8 cellular contexts compared by ENCODE assay signal in genomic region chr5:170434953-170435605, GRCh38. TPM values are rescaled to one million over a fixed set of nuclear protein-coding genes. Genes with fewer than 3 reads are reported as not detected.
DNase-seq lines count a peak whose midpoint lies in the region; ATAC-seq and TF ChIP-seq lines count a peak whose summit lies in the region.

No MANE protein-coding gene starts in this region.

- peaks cover 5% of the 10 kb centered on the region for H3K4me1 Mint-ChIP-seq in Calu3 (ENCODE audit: low read depth, unreplicated experiment)

- CTCF ChIA-PET in Calu3 (lab: Charles Lee), result interaction anchor here (0.7 to 2.8 kb wide), 7 partner anchors 96 to 197 kb away, joined by 3 to 21 read pairs (median 5); no protein-coding TSS in a partner anchor
- CTCF ChIA-PET in mammary epithelial cell (lab: Charles Lee; ENCODE audit: low non-redundant PET), result interaction anchor here (0.6 kb wide), 1 partner anchor 191 kb away, joined by 3 read pairs; no protein-coding TSS in a partner anchor

- H3K27me3 ChIP-seq in Karpas-422 (ENCODE audit: low read length) (no peaks in the 10 kb centered on the region), mammary epithelial cell (ENCODE audit: insufficient read depth, low read length) (peaks cover 6% of the 10 kb centered on the region)

- 35% methylated on average over 12 of the region's 16 CpGs for WGBS in mammary epithelial cell (ENCODE audit: low coverage, missing lambda C conversion rate)

- peak; percentile 99 for TF ChIP-seq CTCF in Calu3 (IDR thresholded peaks at IDR 0.05; ENCODE audit: unreplicated experiment)
- peak; percentile 91 to 99 for TF ChIP-seq CTCF in mammary epithelial cell (conservative IDR thresholded peaks at IDR 0.05 in 1 of 2, IDR thresholded peaks at IDR 0.05 in 1 of 2; ENCODE audit: extremely low read depth in 1 of 2, insufficient read depth in 1 of 2, low read depth in 1 of 2, low read length in 2 of 2)

- H3K9ac ChIP-seq in Karpas-422 (ENCODE audit: low read length) (peak overlapping the region; percentile 59), mammary epithelial cell (ENCODE audit: insufficient read depth, low read length) (no peak overlapping the region)

- no peaks in the 10 kb centered on the region for H3K9me3 ChIP-seq in Karpas-422 (ENCODE audit: low read length)
- H3K9me3 ChIP-seq in mammary epithelial cell (replicated peaks; ENCODE audit: insufficient read depth, low read length), result no peaks in the 10 kb centered on the region

- in situ Hi-C loops in mammary epithelial cell (cut with MboI; ENCODE audit: low sequenced_read_pairs in 2 of 2), result no loop called here

- peaks cover 55% of the 10 kb centered on the region for H3K4me1 ChIP-seq in Karpas-422 (ENCODE audit: low read length)
- H3K4me1 ChIP-seq in mammary epithelial cell (ENCODE audit: insufficient read depth, low read length), result no peaks in the 10 kb centered on the region

- H3K4me3 Mint-ChIP-seq in Calu3 (ENCODE audit: low read depth, unreplicated experiment), result no peak overlapping the region

- peak; percentile 85 for ATAC-seq in GM21367 (IDR thresholded peaks at IDR 0.05; ENCODE audit: unreplicated experiment)

- no peaks in the 10 kb centered on the region for H3K36me3 Mint-ChIP-seq in Calu3 (ENCODE audit: insufficient read depth, unreplicated experiment)

- H3K4me2 ChIP-seq in Karpas-422 (ENCODE audit: low read depth, low read length, poor library complexity, severe bottlenecking), result peak overlapping the region; percentile 76
- no peak overlapping the region for H3K4me2 ChIP-seq in mammary epithelial cell (ENCODE audit: insufficient read depth, low read depth, low read length)

- no TSS peak for BruUV-seq in Calu3 (replicated peaks; lab: Mats Ljungman, UMichigan)
- no TSS peak for BruUV-seq in mammary epithelial cell (replicated peaks; lab: Mats Ljungman, UMichigan)

- H3K79me2 ChIP-seq in Karpas-422 (ENCODE audit: low read length) (no peaks in the 10 kb centered on the region), mammary epithelial cell (ENCODE audit: insufficient read depth, low read length) (no peaks in the 10 kb centered on the region)

- H3K27me3 Mint-ChIP-seq in Calu3 (ENCODE audit: unreplicated experiment), result peaks cover 44% of the 10 kb centered on the region

- intact Hi-C loops in Calu3 (cut with micrococcal nuclease; ENCODE audit: unreplicated experiment), result loop anchor here (1.0 to 5.0 kb wide), 2 partner anchors 42 to 188 kb away; no protein-coding TSS in a partner anchor
- intact Hi-C loops in mammary epithelial cell (cut with micrococcal nuclease), result loop anchor here (1.0 kb wide), 2 partner anchors 188 to 198 kb away; no protein-coding TSS in a partner anchor

- dilution Hi-C loops in mammary epithelial cell (cut with HindIII; ENCODE audit: low sequenced_read_pairs), result loop anchor here (25.0 kb wide), 1 partner anchor 177 kb away; no protein-coding TSS in a partner anchor

- DNase-seq in Calu3, result peak; percentile 79
- peak; percentile 93 for DNase-seq in Karpas-422
- peak; percentile 57 for DNase-seq in UCSD-AML1 (lab: John Stamatoyannopoulos, UW; ENCODE audit: unreplicated experiment)
- DNase-seq in mammary epithelial cell, result peak; percentile 19
- DNase-seq in islet precursor cell, result peak; percentile 82
- DNase-seq in stimulated activated CD4-positive, alpha-beta T cell treated with anti-CD3 and anti-CD28 coated beads, Interleukin-1b, Interleukin-23, amount 100 ng/mL, for 4 hours (ENCODE audit: low read depth in 2 of 2), result peak; percentile 43 to 55
- no peak for DNase-seq in NCI-H146 (lab: John Stamatoyannopoulos, UW)

- no peak overlapping the region for H3K27ac Mint-ChIP-seq in Calu3 (ENCODE audit: unreplicated experiment)

- H3K27ac ChIP-seq in Karpas-422 (ENCODE audit: low read length) (peak overlapping the region; percentile 75), mammary epithelial cell (ENCODE audit: insufficient read depth, low read depth, low read length) (no peak overlapping the region)

- H4K20me1 ChIP-seq in Karpas-422 (ENCODE audit: insufficient read depth, low read depth, low read length) (no peaks in the 10 kb centered on the region), mammary epithelial cell (ENCODE audit: insufficient read depth, low read length) (no peaks in the 10 kb centered on the region)

- H3K9me2 ChIP-seq in Karpas-422 (replicated peaks; ENCODE audit: insufficient read depth, low read length), result no peaks in the 10 kb centered on the region

- H3K36me3 ChIP-seq in Karpas-422 (ENCODE audit: insufficient read depth, low read length) (no peaks in the 10 kb centered on the region), mammary epithelial cell (ENCODE audit: insufficient read depth, low read length) (no peaks in the 10 kb centered on the region)

- H3K4me3 ChIP-seq in Karpas-422 (ENCODE audit: low read length) (0 out of 2 replicates have a peak overlapping the region, but pooled peaks have one; percentile 6), mammary epithelial cell (replicated peaks in 1 of 3; ENCODE audit: insufficient read depth in 1 of 3, low read depth in 2 of 3, low read length in 3 of 3) (no peak overlapping the region)

- H2AFZ ChIP-seq in Karpas-422 (ENCODE audit: low read length) (peak overlapping the region; percentile 80; the same call in 1 of the 2 replicates), mammary epithelial cell (ENCODE audit: low read depth, low read length) (no peak overlapping the region)

- no peaks in the 10 kb centered on the region for H3K9me3 Mint-ChIP-seq in Calu3 (ENCODE audit: low read depth, unreplicated experiment)

RNA-seq across cellular contexts. Expression of gene KCNMB1, which starts 45.9 kb away (rescaled TPM):
- total RNA-seq in Calu3 (2022), result not detected in 2 replicates
- total RNA-seq in Karpas-422 (2014; rRNA removed; shearing (Covaris generic); ENCODE audit: low replicate concordance), result not detected in 2 replicates
- total RNA-seq in mammary epithelial cell, result under 1 TPM in 1 of 2 donors, not detected in 1; 0.50 TPM
- not detected for polyA plus RNA-seq in mammary epithelial cell
- polyA minus RNA-seq in mammary epithelial cell, result not detected
